ENCODE assay signal across 8 cellular contexts in the genomic region with DNA sequence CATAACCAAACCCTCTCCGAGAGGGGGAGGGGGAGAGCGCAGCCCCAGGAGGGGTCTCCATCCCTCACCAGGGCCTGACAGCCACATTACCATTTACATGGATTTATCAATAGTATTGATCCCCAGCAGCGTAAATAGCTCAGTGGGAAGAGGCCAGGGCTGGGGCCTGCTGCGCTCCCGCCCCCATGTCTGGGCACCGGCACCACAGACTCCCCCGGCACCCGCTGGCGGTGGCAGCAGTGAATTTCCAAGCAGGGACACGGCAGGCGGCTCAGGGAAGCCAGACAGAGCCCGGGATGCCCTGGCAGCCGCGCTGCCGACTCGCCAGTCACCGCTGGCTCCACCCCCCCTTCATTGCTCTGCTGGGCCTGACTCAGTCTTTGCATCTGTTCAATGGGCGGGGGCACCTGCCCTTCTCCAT. TPM values are rescaled to one million over a fixed set of nuclear protein-coding genes. Genes with fewer than 3 reads are reported as not detected.
A peak's percentile ranks its signal among the peaks of the same experiment; 100 is the strongest.
DNase-seq lines count a peak whose midpoint lies in the region; TF ChIP-seq lines count a peak whose summit lies in the region.

No MANE protein-coding gene starts in this region.

- H3K4me1 ChIP-seq in CD4-positive, alpha-beta memory T cell (ENCODE audit: insufficient read depth, low read length): peaks cover 39% of the 10 kb centered on the region

- H3K36me3 Mint-ChIP-seq in CD4-positive, alpha-beta memory T cell: peaks cover 0 to 2% of the 10 kb centered on the region in 2 donors
- no peaks in the 10 kb centered on the region for H3K36me3 Mint-ChIP-seq in neural crest cell (ENCODE audit: low read depth)

- peaks cover 17 to 64% (median 37%) of the 10 kb centered on the region in 4 donors for H3K4me1 Mint-ChIP-seq in CD4-positive, alpha-beta memory T cell
- H3K4me1 Mint-ChIP-seq in neural crest cell: peaks cover 52% of the 10 kb centered on the region

- peak overlapping the region; percentile 52 to 97 (median 92) for H3K4me3 Mint-ChIP-seq in CD4-positive, alpha-beta memory T cell
- peak overlapping the region; percentile 89 for H3K4me3 Mint-ChIP-seq in neural crest cell

- peaks cover 2% of the 10 kb centered on the region for H3K36me3 ChIP-seq in CD4-positive, alpha-beta memory T cell (ENCODE audit: insufficient read depth, low read length)

- intact Hi-C loops in CD4-positive, alpha-beta memory T cell (cut with micrococcal nuclease): loop anchor here (5.0 to 10.0 kb wide), 5 partner anchors 98 to 593 kb away; a partner anchor contains a TSS

- H3K27ac Mint-ChIP-seq in CD4-positive, alpha-beta memory T cell: peak overlapping the region in 1 of 7 donors; percentile 65
- no peak overlapping the region for H3K27ac Mint-ChIP-seq in neural crest cell (ENCODE audit: unreplicated experiment)

- no peaks in the 10 kb centered on the region for H3K27me3 ChIP-seq in CD4-positive, alpha-beta memory T cell (ENCODE audit: insufficient read depth, low read length)

- no peaks in the 10 kb centered on the region for H3K9me3 ChIP-seq in CD4-positive, alpha-beta memory T cell (ENCODE audit: control insufficient read depth in 1 of 2, low read length in 2 of 2)

- TF ChIP-seq CTCF in neural crest cell (conservative IDR thresholded peaks at IDR 0.05): no peak

- POLR2A ChIA-PET in CD4-positive, alpha-beta memory T cell (lab: Charles Lee; ENCODE audit: partially characterized antibody): no interaction called here

- H3K9me3 Mint-ChIP-seq in CD4-positive, alpha-beta memory T cell: peaks cover 0 to 2% (median 0%) of the 10 kb centered on the region in 8 donors
- no peaks in the 10 kb centered on the region for H3K9me3 Mint-ChIP-seq in neural crest cell

- no peak overlapping the region for H3K4me3 ChIP-seq in CD4-positive, alpha-beta memory T cell (ENCODE audit: low read length in 2 of 2)

- no peak overlapping the region for H3K27ac ChIP-seq in CD4-positive, alpha-beta memory T cell (ENCODE audit: low read depth, low read length)

- no peak for DNase-seq in CD4-positive, alpha-beta memory T cell
- peak; percentile 43 for DNase-seq in NCI-H2171 treated with DMSO at 0.1 percent for 48 hours (lab: John Stamatoyannopoulos, UW)
- peak; percentile 70 for DNase-seq in ecto neural progenitor cell (ENCODE audit: low spot score)
- DNase-seq in neural crest cell (ENCODE audit: low read depth, low spot score): no peak
- DNase-seq in middle frontal gyrus (ENCODE audit: extremely low spot score, low spot score): no peak
- no peak for DNase-seq in DMS153 treated with DMSO at 0.1 percent for 48 hours (lab: John Stamatoyannopoulos, UW; ENCODE audit: unreplicated experiment)
- DNase-seq in DMS79 treated with DMSO at 0.1 percent for 48 hours (lab: John Stamatoyannopoulos, UW): no peak
- no peak for DNase-seq in HuH-7 (ENCODE audit: low spot score)

- CTCF ChIA-PET in CD4-positive, alpha-beta memory T cell (lab: Charles Lee; ENCODE audit: partially characterized antibody): interaction anchor here (1.4 kb wide), 1 partner anchor 15 kb away, joined by 3 read pairs; no protein-coding TSS in a partner anchor

- H3K27me3 Mint-ChIP-seq in CD4-positive, alpha-beta memory T cell: no peaks in the 10 kb centered on the region
- peaks cover 5% of the 10 kb centered on the region for H3K27me3 Mint-ChIP-seq in neural crest cell (ENCODE audit: low read depth)

RNA-seq across cellular contexts. Expression of a gene that starts 2.3 kb away (rescaled TPM):
- 100 to 1,000 TPM in 1 of 2 experiments, 10 to 100 TPM in 1; 89.5 to 105 TPM for total RNA-seq in CD4-positive, alpha-beta memory T cell
- polyA plus RNA-seq in CD4-positive, alpha-beta memory T cell: 10 to 100 TPM in 1 of 2 donors, under 1 TPM in 1; 0.37 to 19.5 TPM
- total RNA-seq in neural crest cell: 143 and 144 TPM in 2 replicates

Comparison
In these comparisons a context has a peak if more than half of its experiments do, and no peak if none do; other contexts are left out.
1. DNase-seq: peak in NCI-H2171 treated with DMSO at 0.1 percent for 48 hours (single experiment) and ecto neural progenitor cell (single experiment); none in CD4-positive, alpha-beta memory T cell (0 of 5), neural crest cell (single experiment), middle frontal gyrus (single experiment), DMS153 treated with DMSO at 0.1 percent for 48 hours (single experiment), DMS79 treated with DMSO at 0.1 percent for 48 hours (single experiment) and HuH-7 (single experiment).